11 cellular contexts compared by ENCODE assay signal in the genomic region with DNA sequence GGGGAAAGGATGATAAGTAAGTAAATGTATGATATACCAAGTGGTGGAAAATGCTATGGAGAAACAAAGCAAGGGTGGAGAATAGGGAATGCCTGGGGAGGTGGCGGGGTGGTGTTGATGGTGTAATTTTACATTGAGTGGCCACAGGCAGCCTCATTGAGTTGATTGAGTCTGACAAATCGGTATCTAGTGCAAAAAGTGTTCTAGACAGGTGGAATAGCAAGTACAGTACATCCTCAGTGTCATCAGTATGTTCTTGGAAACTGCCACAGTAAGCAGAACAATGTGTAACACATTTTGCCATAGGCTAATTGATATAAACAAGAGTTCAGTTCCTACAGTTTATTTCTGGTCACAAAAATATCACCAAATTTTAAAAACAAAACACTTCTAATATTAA.
"Had no signal": no experiment of that assay in that cellular context is flagged by ENCODE, and none has a peak within 500 bp of the region (broad histone marks: within the 10 kb centered on the region; RNA-seq: fewer than 3 reads in every experiment).

No MANE protein-coding gene starts in this region.

- H3K27me3 ChIP-seq: colonic mucosa, foreskin keratinocyte, heart left ventricle, pancreas, thyroid gland, vagina had no signal

- H3K27ac Mint-ChIP-seq: activated naive CD8-positive, alpha-beta T cell treated with anti-CD3 and anti-CD28 coated beads, Interleukin-2, amount 10 ng/mL, durations not matched to agents 7 days and 5 days had no signal

- H3K4me3 Mint-ChIP-seq: activated naive CD8-positive, alpha-beta T cell treated with anti-CD3 and anti-CD28 coated beads, Interleukin-2, amount 10 ng/mL, durations not matched to agents 7 days and 5 days; activated T-helper 17 cell treated with anti-CD3 and anti-CD28 coated beads, Interleukin-2, amount 50 U/mL, for 72 hours; T-helper 17 cell had no signal

- DNase-seq: aorta had no signal

- H3K27ac ChIP-seq: colonic mucosa, foreskin keratinocyte, pancreas, skin epidermis, thyroid gland, vagina had no signal

- H3K4me1 ChIP-seq: colonic mucosa, foreskin keratinocyte, thyroid gland, vagina had no signal

- H3K4me1 Mint-ChIP-seq: activated naive CD8-positive, alpha-beta T cell treated with anti-CD3 and anti-CD28 coated beads, Interleukin-2, amount 10 ng/mL, durations not matched to agents 7 days and 5 days; activated T-helper 17 cell treated with anti-CD3 and anti-CD28 coated beads, Interleukin-2, amount 50 U/mL, for 72 hours had no signal

- H3K4me3 ChIP-seq: colonic mucosa, heart left ventricle, pancreas, skin epidermis, thyroid gland, vagina had no signal

- H3K27me3 Mint-ChIP-seq: activated naive CD8-positive, alpha-beta T cell treated with anti-CD3 and anti-CD28 coated beads, Interleukin-2, amount 10 ng/mL, durations not matched to agents 7 days and 5 days; activated T-helper 17 cell treated with anti-CD3 and anti-CD28 coated beads, Interleukin-2, amount 50 U/mL, for 72 hours; T-helper 17 cell had no signal

- H3K9me3 Mint-ChIP-seq: activated naive CD8-positive, alpha-beta T cell treated with anti-CD3 and anti-CD28 coated beads, Interleukin-2, amount 10 ng/mL, durations not matched to agents 7 days and 5 days; activated T-helper 17 cell treated with anti-CD3 and anti-CD28 coated beads, Interleukin-2, amount 50 U/mL, for 72 hours had no signal

- H3K9me3 ChIP-seq: colonic mucosa, heart left ventricle, pancreas, thyroid gland, vagina had no signal
